In the genomic region with DNA sequence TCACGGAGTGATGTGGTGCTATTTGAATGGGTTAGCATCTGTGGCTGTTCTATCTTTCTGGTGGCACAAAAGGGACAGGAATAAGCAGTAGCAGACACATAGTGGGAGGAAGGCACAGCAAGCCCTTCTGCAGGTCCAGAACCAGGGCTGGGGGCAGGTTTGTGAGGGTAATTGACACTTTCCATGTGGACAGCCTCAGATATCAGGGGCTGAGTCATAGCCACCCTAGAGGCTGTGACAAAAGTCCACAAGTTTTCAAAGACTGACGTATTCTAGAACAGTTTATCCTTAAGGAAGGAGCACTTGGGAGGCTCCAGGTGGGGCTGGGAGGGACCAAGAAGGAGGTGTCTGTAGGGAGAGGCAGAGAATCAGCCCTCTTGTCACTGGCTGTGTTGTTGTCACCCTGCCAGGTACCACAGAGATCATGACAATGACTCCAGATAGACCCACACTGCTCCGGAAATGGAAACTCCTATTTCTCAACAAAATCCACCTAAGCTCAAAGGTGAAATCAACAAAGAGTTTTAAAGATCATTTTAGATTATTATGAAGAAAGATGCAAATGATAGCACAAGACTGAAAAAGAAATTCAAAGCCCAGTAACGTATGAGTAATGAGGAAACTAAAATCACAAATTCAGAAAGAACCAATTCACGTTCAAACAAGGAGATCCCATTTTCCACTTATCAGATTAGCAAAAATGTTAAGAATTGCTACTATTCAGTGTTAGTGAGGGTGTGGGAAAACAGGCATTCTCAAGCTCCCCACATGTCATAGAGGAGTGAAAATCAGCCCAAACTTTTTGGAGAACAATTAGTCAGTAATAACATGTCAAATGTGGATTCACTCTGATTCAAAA, we compare ENCODE assay signal across 8 cellular contexts. TPM values are rescaled to one million over a fixed set of nuclear protein-coding genes. Genes with fewer than 3 reads are reported as not detected.
DNase-seq lines count a peak whose midpoint lies in the region; ATAC-seq and TF ChIP-seq lines count a peak whose summit lies in the region.

No MANE protein-coding gene starts in this region.

- peak overlapping the region; percentile 17 for H3K4me2 ChIP-seq in hepatocyte

- H3K27ac ChIP-seq in right atrium auricular region (no peak overlapping the region), hepatocyte (peak overlapping the region; percentile 76), thyroid gland (peak overlapping the region; percentile 66 to 81 (median 81))

- TF ChIP-seq CTCF in right atrium auricular region (IDR thresholded peaks at IDR 0.05), result no peak
- no peak for TF ChIP-seq CTCF in hepatocyte (IDR thresholded peaks at IDR 0.05; ENCODE audit: poor library complexity)
- no peak for TF ChIP-seq CTCF in thyroid gland (IDR thresholded peaks at IDR 0.05)

- H3K36me3 ChIP-seq in right atrium auricular region (no peaks in the 10 kb centered on the region), hepatocyte (replicated peaks; ENCODE audit: insufficient read depth, low read depth) (no peaks in the 10 kb centered on the region), thyroid gland (no peaks in the 10 kb centered on the region)

- no peaks in the 10 kb centered on the region for H3K27me3 Mint-ChIP-seq in T-helper 17 cell

- 32% methylated on average over 5 of the region's 5 CpGs for WGBS in hepatocyte (ENCODE audit: low lambda C conversion rate, missing lambda C conversion rate)
- WGBS in thyroid gland, 2 donors, result 33 to 38% methylated on average over 5 of the region's 5 CpGs

- H3K4me1 ChIP-seq in right atrium auricular region (peaks cover 0 to 15% of the 10 kb centered on the region in 2 donors), hepatocyte (ENCODE audit: insufficient read depth) (peaks cover 21% of the 10 kb centered on the region), thyroid gland (peaks cover 28 to 36% of the 10 kb centered on the region in 2 donors)

- H3K27ac Mint-ChIP-seq in T-helper 17 cell, result peak overlapping the region; percentile 16

- DNase-seq in Right ventricle myocardium superior (no peak), right atrium auricular region (ENCODE audit: low spot score) (no peak), T-helper 17 cell (no peak), hepatocyte (ENCODE audit: low spot score) (peak; percentile 86), thyroid gland (peak; percentile 75 to 83), Ammon's horn (ENCODE audit: low spot score) (no peak)

- no peak overlapping the region for H3K4me3 Mint-ChIP-seq in T-helper 17 cell

- H3K4me3 ChIP-seq in right atrium auricular region (no peak overlapping the region), hepatocyte (no peak overlapping the region), thyroid gland (replicated peaks in 1 of 3) (no peak overlapping the region)

- intact Hi-C loops in Right ventricle myocardium superior (cut with DNase I), result no loop called here
- intact Hi-C loops in thyroid gland (cut with DNase I), result no loop called here

- H3K36me3 Mint-ChIP-seq in T-helper 17 cell (ENCODE audit: low read depth), result no peaks in the 10 kb centered on the region

- peak in 1 of 2 donors; percentile 29 for TF ChIP-seq POLR2A in thyroid gland (IDR thresholded peaks at IDR 0.05)

- H3K9me2 ChIP-seq in hepatocyte (replicated peaks; ENCODE audit: insufficient read depth), result no peaks in the 10 kb centered on the region

- no peaks in the 10 kb centered on the region for H3K27me3 ChIP-seq in right atrium auricular region
- no peaks in the 10 kb centered on the region for H3K27me3 ChIP-seq in hepatocyte
- no peaks in the 10 kb centered on the region for H3K27me3 ChIP-seq in thyroid gland

- H3K9me3 ChIP-seq in right atrium auricular region (no peaks in the 10 kb centered on the region), T-helper 17 cell (ENCODE audit: control insufficient read depth, low read length, poor library complexity, severe bottlenecking) (no peaks in the 10 kb centered on the region), hepatocyte (ENCODE audit: low read depth) (no peaks in the 10 kb centered on the region), thyroid gland (no peaks in the 10 kb centered on the region)

- H3K4me1 Mint-ChIP-seq in T-helper 17 cell, result peaks cover 16% of the 10 kb centered on the region

- ATAC-seq in Right ventricle myocardium superior (ENCODE audit: poor library complexity) (peak; percentile 27), T-helper 17 cell (no peak), GM18517 (IDR thresholded peaks at IDR 0.05; ENCODE audit: unreplicated experiment) (no peak), HG03342 (IDR thresholded peaks at IDR 0.05; ENCODE audit: unreplicated experiment) (no peak)

- H4K20me1 ChIP-seq in hepatocyte (ENCODE audit: insufficient read depth, poor library complexity, severe bottlenecking), result no peaks in the 10 kb centered on the region

- no peak overlapping the region for H2AFZ ChIP-seq in hepatocyte

- H3K79me2 ChIP-seq in hepatocyte, result no peaks in the 10 kb centered on the region

RNA-seq across cellular contexts. Expression of gene NFKBIA, which starts 48.3 kb away (rescaled TPM):
- 73.3 TPM for total RNA-seq in Right ventricle myocardium superior
- 100 to 1,000 TPM; 237 to 302 TPM for total RNA-seq in right atrium auricular region
- total RNA-seq in T-helper 17 cell, result 1,000 to 10,000 TPM; 1,744 to 1,805 TPM
- total RNA-seq in hepatocyte, result 238 and 252 TPM in 2 replicates
- 345 and 359 TPM in 2 replicates for polyA plus RNA-seq in hepatocyte
- total RNA-seq in thyroid gland, result 100 to 1,000 TPM; 200 to 434 (median 356) TPM

Comparison
In these comparisons a context has a peak if more than half of its experiments do, and no peak if none do; other contexts are left out.
1. DNase-seq: peak in hepatocyte (single experiment) and thyroid gland (2 of 2); none in Right ventricle myocardium superior (single experiment), right atrium auricular region (single experiment), T-helper 17 cell (0 of 3) and Ammon's horn (single experiment).
2. H3K27ac ChIP-seq: peak in hepatocyte (single experiment) and thyroid gland (3 of 3); none in right atrium auricular region (0 of 2).